Comparison of ENCODE assay signal across 22 cellular contexts in the genomic region with DNA sequence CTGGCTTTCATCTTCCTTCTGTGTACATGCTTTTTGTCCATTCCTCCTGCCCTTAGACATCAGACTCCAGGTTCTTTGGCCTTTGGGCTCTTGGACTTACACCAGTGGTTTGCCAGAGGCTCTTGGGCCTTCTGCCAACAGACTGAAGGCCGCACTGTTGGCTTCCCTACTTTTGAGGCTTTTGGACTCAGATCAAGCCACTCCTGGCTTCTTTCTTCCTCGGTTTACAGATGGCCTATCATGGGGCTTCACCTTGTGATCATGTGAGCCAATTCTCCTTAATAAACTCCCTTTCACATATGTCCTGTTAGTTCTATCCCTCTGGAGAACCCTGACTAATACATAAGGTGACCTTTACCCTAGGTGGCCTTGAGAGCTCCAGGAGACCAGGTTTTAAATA.
DNase-seq lines count a peak whose midpoint lies in the region; ATAC-seq, FAIRE-seq and TF ChIP-seq lines count a peak whose summit lies in the region.
"Had no signal": no experiment of that assay in that cellular context is flagged by ENCODE, and none has a peak within 500 bp of the region (broad histone marks: within the 10 kb centered on the region; RNA-seq: fewer than 3 reads in every experiment).

No MANE protein-coding gene starts in this region.

- CTCF ChIA-PET in HepG2 (lab: Yijun Ruan, JAX; ENCODE audit: low intra/inter-chr PET ratio, low total read pairs): no interaction called here

- H3K79me2 ChIP-seq in HepG2 (ENCODE audit: insufficient read depth, low read length) (no peaks in the 10 kb centered on the region), astrocyte (ENCODE audit: insufficient read depth, low read length) (no peaks in the 10 kb centered on the region)

- no peak overlapping the region for H3K4me3 Mint-ChIP-seq in astrocyte (ENCODE audit: unreplicated experiment)
- H3K4me3 Mint-ChIP-seq: CD4-positive, CD25-positive, alpha-beta regulatory T cell had no signal

- intact Hi-C loops in HepG2 (cut with micrococcal nuclease; ENCODE audit: unreplicated experiment): no loop called here
- intact Hi-C loops in left colon (cut with DNase I, micrococcal nuclease): no loop called here

- ATAC-seq in HepG2 (no peak), left lobe of liver (peak; percentile 82), left colon (no peak), HG03460 (IDR thresholded peaks at IDR 0.05; ENCODE audit: unreplicated experiment) (no peak)

- peaks cover 13% of the 10 kb centered on the region for H3K4me1 Mint-ChIP-seq in astrocyte (ENCODE audit: low read depth, unreplicated experiment)
- H3K4me1 Mint-ChIP-seq: CD4-positive, CD25-positive, alpha-beta regulatory T cell had no signal

- TF ChIP-seq CTCF in liver (IDR thresholded peaks at IDR 0.05; ENCODE audit: low read depth, low read length, missing input control): no peak
- TF ChIP-seq CTCF in HepG2 (CRISPR knock-in tag; IDR thresholded peaks at IDR 0.05): no peak
- TF ChIP-seq CTCF in astrocyte (IDR thresholded peaks at IDR 0.05; ENCODE audit: insufficient read depth, low read depth, low read length): no peak

- TF ChIP-seq RAD21 in liver (IDR thresholded peaks at IDR 0.05) (no peak), HepG2 (CRISPR knock-in tag; IDR thresholded peaks at IDR 0.05) (no peak)

- no peak for TF ChIP-seq POLR2A in HepG2 (IDR thresholded peaks at IDR 0.05; ENCODE audit: insufficient read depth in 1 of 2, low read depth in 2 of 2, low read length in 2 of 2)

- H3K36me3 ChIP-seq in liver (ENCODE audit: control insufficient read depth in 4 of 4, insufficient read depth in 3 of 4, low read depth in 1 of 4, low read length in 3 of 4) (no peaks in the 10 kb centered on the region), HepG2 (replicated peaks in 1 of 2; ENCODE audit: control insufficient read depth in 1 of 2, insufficient read depth in 2 of 2, low read length in 2 of 2) (no peaks in the 10 kb centered on the region), astrocyte (ENCODE audit: insufficient read depth, low read length) (no peaks in the 10 kb centered on the region)
- H3K36me3 ChIP-seq: BE2C, SJCRH30 had no signal

- no peaks in the 10 kb centered on the region for H3K36me3 Mint-ChIP-seq in astrocyte (ENCODE audit: low read depth, unreplicated experiment)
- H3K36me3 Mint-ChIP-seq: CD4-positive, CD25-positive, alpha-beta regulatory T cell had no signal

- H2AFZ ChIP-seq in HepG2 (ENCODE audit: low read length): no peak overlapping the region
- H2AFZ ChIP-seq in astrocyte (ENCODE audit: low read depth, low read length): peak overlapping the region; percentile 60
- H2AFZ ChIP-seq: GM23248, PC-9 had no signal

- POLR2A ChIA-PET in HepG2 (lab: Yijun Ruan, JAX): no interaction called here

- no peak for TF ChIP-seq EP300 in HepG2 (IDR thresholded peaks at IDR 0.05; ENCODE audit: low read depth in 2 of 2, low read length in 2 of 2)
- no peak for TF ChIP-seq EP300 in HepG2 (CRISPR knock-in tag; IDR thresholded peaks at IDR 0.05; ENCODE audit: borderline replicate concordance)

- H3K4me3 ChIP-seq in liver (ENCODE audit: low read depth in 1 of 3, low read length in 3 of 3): no peak overlapping the region
- no peak overlapping the region for H3K4me3 ChIP-seq in HepG2 (replicated peaks in 1 of 3; ENCODE audit: insufficient read depth in 1 of 3, low read depth in 2 of 3, low read length in 3 of 3)
- H3K4me3 ChIP-seq in astrocyte (ENCODE audit: insufficient read depth, low read depth, low read length): no peak overlapping the region
- H3K4me3 ChIP-seq: GM23248, PC-9, SJCRH30 had no signal

- H3K27ac ChIP-seq in liver (ENCODE audit: low read depth in 1 of 2, low read length in 2 of 2) (no peak overlapping the region), HepG2 (ENCODE audit: extremely low read length, insufficient read depth, low read length) (no peak overlapping the region), astrocyte (ENCODE audit: low read depth, low read length) (peak overlapping the region; percentile 83)
- H3K27ac ChIP-seq: GM23248, PC-9, SJCRH30 had no signal

- H3K27ac Mint-ChIP-seq in astrocyte (ENCODE audit: unreplicated experiment): peak overlapping the region; percentile 54
- H3K27ac Mint-ChIP-seq: CD4-positive, CD25-positive, alpha-beta regulatory T cell had no signal

- no peak for FAIRE-seq in HepG2 (lab: Jason Lieb, UNC)
- FAIRE-seq in astrocyte (lab: Jason Lieb, UNC): no peak
- FAIRE-seq: GM19239 had no signal

- H3K27me3 Mint-ChIP-seq in astrocyte (ENCODE audit: low read depth, unreplicated experiment): no peaks in the 10 kb centered on the region
- H3K27me3 Mint-ChIP-seq: CD4-positive, CD25-positive, alpha-beta regulatory T cell had no signal

- in situ Hi-C loops in HepG2 (cut with HindIII; ENCODE audit: extremely low pct_ligation_motif_present, low pct_unique_long_range_greater_than_20kb): no loop called here

- H3K4me1 ChIP-seq in liver (ENCODE audit: control insufficient read depth in 4 of 4, insufficient read depth in 4 of 4, low read length in 3 of 4) (peaks cover 3 to 11% (median 5%) of the 10 kb centered on the region in 4 donors), HepG2 (ENCODE audit: insufficient read depth, low read length) (no peaks in the 10 kb centered on the region), astrocyte (ENCODE audit: insufficient read depth, low read length) (peaks cover 11% of the 10 kb centered on the region)
- H3K4me1 ChIP-seq: BE2C, Caco-2, SJCRH30 had no signal

- BruUV-seq in HepG2 (replicated peaks; lab: Mats Ljungman, UMichigan): no TSS peak

- no peak overlapping the region for H3K9ac ChIP-seq in liver (ENCODE audit: low read depth in 1 of 2, low read length in 2 of 2)
- no peak overlapping the region for H3K9ac ChIP-seq in HepG2 (ENCODE audit: insufficient read depth, low read depth, low read length)
- H3K9ac ChIP-seq in astrocyte (ENCODE audit: low read length): peak overlapping the region; percentile 24
- H3K9ac ChIP-seq: GM23248 had no signal

- 30% methylated on average over 2 of the region's 2 CpGs for WGBS in liver
- 4% methylated on average over 2 of the region's 2 CpGs for WGBS in HepG2 (ENCODE audit: low lambda C conversion rate)

- DNase-seq in HepG2 (ENCODE audit: low spot score): no peak
- peak; percentile 62 for DNase-seq in astrocyte (ENCODE audit: low read depth)
- peak; percentile 69 for DNase-seq in left lobe of liver (ENCODE audit: low spot score)
- DNase-seq in left colon: no peak
- no peak for DNase-seq in NCI-H1092 (lab: John Stamatoyannopoulos, UW)
- DNase-seq in NCI-H2081 (lab: John Stamatoyannopoulos, UW): no peak
- DNase-seq: 8988T; BE2C; Caco-2; CD4-positive, CD25-positive, alpha-beta regulatory T cell; DMS153; GDM1; GM23248; HCEC 1CT; NCI-H187 treated with DMSO at 0.1 percent for 48 hours; NCI-H345; NCI-H526; PC-9; SJCRH30 had no signal

- H3K9me3 ChIP-seq in liver (ENCODE audit: control insufficient read depth in 4 of 4, low read length in 3 of 4): no peaks in the 10 kb centered on the region
- no peaks in the 10 kb centered on the region for H3K9me3 ChIP-seq in HepG2 (ENCODE audit: low read length)
- H3K9me3 ChIP-seq in astrocyte (ENCODE audit: insufficient read depth, low read depth, low read length): no peaks in the 10 kb centered on the region
- H3K9me3 ChIP-seq: BE2C, Caco-2, SJCRH30 had no signal

- H3K9me3 Mint-ChIP-seq in astrocyte (ENCODE audit: unreplicated experiment): no peaks in the 10 kb centered on the region

- H4K20me1 ChIP-seq in HepG2 (ENCODE audit: insufficient read depth, low read length) (no peaks in the 10 kb centered on the region), astrocyte (ENCODE audit: insufficient read depth, low read length) (no peaks in the 10 kb centered on the region)

- no peak overlapping the region for H3K4me2 ChIP-seq in HepG2 (ENCODE audit: low read depth, low read length)
- peak overlapping the region; percentile 51 for H3K4me2 ChIP-seq in astrocyte (ENCODE audit: low read length)
- H3K4me2 ChIP-seq: PC-9 had no signal

- H3K27me3 ChIP-seq in liver (ENCODE audit: control insufficient read depth in 4 of 4, insufficient read depth in 4 of 4, low read length in 3 of 4) (no peaks in the 10 kb centered on the region), HepG2 (ENCODE audit: control insufficient read depth in 1 of 2, insufficient read depth in 2 of 2, low read length in 2 of 2) (no peaks in the 10 kb centered on the region), astrocyte (ENCODE audit: insufficient read depth, low read length) (no peaks in the 10 kb centered on the region)
- H3K27me3 ChIP-seq: BE2C had no signal

TF ChIP-seq in liver, 16 proteins besides CTCF, POLR2A, EP300 and RAD21 (continues in another document):
- TF ChIP-seq HNF4G (IDR thresholded peaks at IDR 0.05) (peak; percentile 55), FOXA1 (IDR thresholded peaks at IDR 0.05) (peak; percentile 9), SP1 (IDR thresholded peaks at IDR 0.05) (no peak), EGR1 (IDR thresholded peaks at IDR 0.05; ENCODE audit: low read depth in 2 of 2) (no peak), JUND (IDR thresholded peaks at IDR 0.05) (no peak), GABPA (IDR thresholded peaks at IDR 0.05 in 1 of 2, conservative IDR thresholded peaks at IDR 0.05 in 1 of 2) (no peak), NR2F2 (IDR thresholded peaks at IDR 0.05) (no peak), TAF1 (conservative IDR thresholded peaks at IDR 0.05) (no peak), FOXA2 (IDR thresholded peaks at IDR 0.05) (no peak), MAX (IDR thresholded peaks at IDR 0.05) (no peak)

TF ChIP-seq in HepG2, 621 proteins besides CTCF, POLR2A, EP300 and RAD21 (continues in another document):
- TF ChIP-seq, protein P1, sequence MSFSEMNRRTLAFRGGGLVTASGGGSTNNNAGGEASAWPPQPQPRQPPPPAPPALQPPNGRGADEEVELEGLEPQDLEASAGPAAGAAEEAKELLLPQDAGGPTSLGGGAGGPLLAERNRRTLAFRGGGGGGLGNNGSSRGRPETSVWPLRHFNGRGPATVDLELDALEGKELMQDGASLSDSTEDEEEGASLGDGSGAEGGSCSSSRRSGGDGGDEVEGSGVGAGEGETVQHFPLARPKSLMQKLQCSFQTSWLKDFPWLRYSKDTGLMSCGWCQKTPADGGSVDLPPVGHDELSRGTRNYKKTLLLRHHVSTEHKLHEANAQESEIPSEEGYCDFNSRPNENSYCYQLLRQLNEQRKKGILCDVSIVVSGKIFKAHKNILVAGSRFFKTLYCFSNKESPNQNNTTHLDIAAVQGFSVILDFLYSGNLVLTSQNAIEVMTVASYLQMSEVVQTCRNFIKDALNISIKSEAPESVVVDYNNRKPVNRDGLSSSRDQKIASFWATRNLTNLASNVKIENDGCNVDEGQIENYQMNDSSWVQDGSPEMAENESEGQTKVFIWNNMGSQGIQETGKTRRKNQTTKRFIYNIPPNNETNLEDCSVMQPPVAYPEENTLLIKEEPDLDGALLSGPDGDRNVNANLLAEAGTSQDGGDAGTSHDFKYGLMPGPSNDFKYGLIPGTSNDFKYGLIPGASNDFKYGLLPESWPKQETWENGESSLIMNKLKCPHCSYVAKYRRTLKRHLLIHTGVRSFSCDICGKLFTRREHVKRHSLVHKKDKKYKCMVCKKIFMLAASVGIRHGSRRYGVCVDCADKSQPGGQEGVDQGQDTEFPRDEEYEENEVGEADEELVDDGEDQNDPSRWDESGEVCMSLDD (CRISPR knock-in tag; IDR thresholded peaks at IDR 0.05; ENCODE audit: borderline replicate concordance): no peak
- TF ChIP-seq, protein P2, sequence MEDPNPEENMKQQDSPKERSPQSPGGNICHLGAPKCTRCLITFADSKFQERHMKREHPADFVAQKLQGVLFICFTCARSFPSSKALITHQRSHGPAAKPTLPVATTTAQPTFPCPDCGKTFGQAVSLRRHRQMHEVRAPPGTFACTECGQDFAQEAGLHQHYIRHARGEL (CRISPR knock-in tag; IDR thresholded peaks at IDR 0.05): no peak

Comparison
In these comparisons a context has a peak if more than half of its experiments do, and no peak if none do; other contexts are left out.
1. DNase-seq: peak in astrocyte (single experiment) and left lobe of liver (single experiment); none in HepG2 (single experiment), left colon (0 of 2), NCI-H1092 (single experiment) and NCI-H2081 (0 of 2).